ENCODE assay signal across 8 cellular contexts in genomic region chr3:195657475-195658372, GRCh38.
DNase-seq lines count a peak whose midpoint lies in the region; ATAC-seq and TF ChIP-seq lines count a peak whose summit lies in the region.
"Not testable (repeated sequence)": the region's sequence is repeated elsewhere in the genome, so short reads cannot be mapped to it uniquely, and the experiment has no call there.

No MANE protein-coding gene starts in this region.

- intact Hi-C loops in esophagus squamous epithelium (cut with DNase I): not testable (repeated sequence)

- ATAC-seq in GM19328 (IDR thresholded peaks at IDR 0.05; ENCODE audit: unreplicated experiment) (peak; percentile 85), HG03095 (IDR thresholded peaks at IDR 0.05; ENCODE audit: unreplicated experiment) (peak; percentile 58)

- peak; percentile 57 for TF ChIP-seq POLR2A in Raji (IDR thresholded peaks at IDR 0.05; ENCODE audit: insufficient read depth, low read depth, low read length)
- peak in 1 of 4 donors; percentile 76 for TF ChIP-seq POLR2A in esophagus squamous epithelium (IDR thresholded peaks at IDR 0.05)

- H3K4me3 ChIP-seq in AG09309 (ENCODE audit: control insufficient read depth, low read depth, low read length) (peak overlapping the region; percentile 49), esophagus squamous epithelium (peak overlapping the region; percentile 45 to 76 (median 60))

- H3K36me3 ChIP-seq in esophagus squamous epithelium: not testable (repeated sequence)

- H3K27ac ChIP-seq in esophagus squamous epithelium: peak overlapping the region; percentile 85 to 94 (median 88)

- H3K27me3 ChIP-seq in esophagus squamous epithelium: not testable (repeated sequence)

- TF ChIP-seq CTCF in AG09309 (IDR thresholded peaks at IDR 0.05; ENCODE audit: control insufficient read depth, insufficient read depth, low read depth, low read length, missing control alignments); esophagus squamous epithelium (IDR thresholded peaks at IDR 0.05): not testable (repeated sequence)

- H3K9me3 ChIP-seq in esophagus squamous epithelium: not testable (repeated sequence)

- DNase-seq in AG09309 (ENCODE audit: low read depth) (peak; percentile 4), mesenteric fat pad (ENCODE audit: low spot score) (peak; percentile 96)
- peak; percentile 89 for DNase-seq in activated effector memory CD4-positive, alpha-beta T cell treated with Interleukin-2 at 50 U/mL for 16 hours
- DNase-seq in esophagus squamous epithelium (lab: John Stamatoyannopoulos, UW): not testable (repeated sequence)
- peak; percentile 80 to 85 for DNase-seq in stimulated activated CD4-positive, alpha-beta T cell treated with anti-CD3 and anti-CD28 coated beads, Interleukin-1b, Interleukin-23, amount 100 ng/mL, for 1 hour (ENCODE audit: low read depth in 2 of 2)

- peaks cover 0 to 15% (median 0%) of the 10 kb centered on the region in 3 donors for H3K4me1 ChIP-seq in esophagus squamous epithelium

- WGBS in esophagus squamous epithelium, 2 donors: 0 to 38% methylated on average over 7 of the region's 99 CpGs
